17 cellular contexts compared by ENCODE assay signal in genomic region chr6:156659317-156660198, GRCh38.
DNase-seq lines count a peak whose midpoint lies in the region; ATAC-seq and TF ChIP-seq lines count a peak whose summit lies in the region.
"Had no signal": no experiment of that assay in that cellular context is flagged by ENCODE, and none has a peak within 500 bp of the region (broad histone marks: within the 10 kb centered on the region; RNA-seq: fewer than 3 reads in every experiment).

No MANE protein-coding gene starts in this region.

- ATAC-seq in GM21717 (IDR thresholded peaks at IDR 0.05; ENCODE audit: unreplicated experiment) (peak; percentile 54), foreskin keratinocyte (no peak), HG02840 (IDR thresholded peaks at IDR 0.05; ENCODE audit: low FRiP score, unreplicated experiment) (no peak)
- ATAC-seq: activated CD8-positive, alpha-beta T cell treated with anti-CD3 and anti-CD28 coated beads for 36 hours; left lobe of liver had no signal

- H3K4me1 ChIP-seq in OCI-LY3 (ENCODE audit: low read length) = peaks cover 10% of the 10 kb centered on the region
- H3K4me1 ChIP-seq in foreskin keratinocyte = no peaks in the 10 kb centered on the region

- H3K4me2 ChIP-seq in OCI-LY3 (ENCODE audit: low read length) = peak overlapping the region; percentile 44
- H3K4me2 ChIP-seq: PC-9 had no signal

- TF ChIP-seq CTCF in GM12865 (IDR thresholded peaks at IDR 0.05; ENCODE audit: insufficient read depth, low read depth, low read length, missing control alignments) (no peak), OCI-LY3 (IDR thresholded peaks at IDR 0.05; ENCODE audit: low read depth, low read length) (peak; percentile 17; the same call in 1 of the 2 replicates), fibroblast of pulmonary artery (IDR thresholded peaks at IDR 0.05; ENCODE audit: low read length, missing control alignments) (peak; percentile 5), foreskin keratinocyte (conservative IDR thresholded peaks at IDR 0.05) (no peak), MCF 10A (IDR thresholded peaks at IDR 0.05; ENCODE audit: unreplicated experiment) (no peak)

- no peaks in the 10 kb centered on the region for H3K27me3 ChIP-seq in OCI-LY3 (ENCODE audit: low read depth, low read length)
- H3K27me3 ChIP-seq in foreskin keratinocyte = peaks cover 4% of the 10 kb centered on the region
- H3K27me3 ChIP-seq: sigmoid colon had no signal

- no peaks in the 10 kb centered on the region for H3K9me3 Mint-ChIP-seq in MCF 10A (ENCODE audit: unreplicated experiment)
- H3K9me3 Mint-ChIP-seq: activated CD8-positive, alpha-beta T cell treated with anti-CD3 and anti-CD28 coated beads for 36 hours; activated T-helper 2 cell treated with anti-CD3 and anti-CD28 coated beads, Interferon-gamma antibody, Interleukin-2, Interleukin-4, amounts not matched to agents 10 μg/mL and 5 μg/mL and 100 μg/mL, durations not matched to agents 14 hours and 24 hours and 36 hours had no signal

- H3K9ac ChIP-seq in OCI-LY3 (ENCODE audit: low read length) = no peak overlapping the region

- no peaks in the 10 kb centered on the region for H3K27me3 Mint-ChIP-seq in MCF 10A (ENCODE audit: insufficient read depth, unreplicated experiment)
- H3K27me3 Mint-ChIP-seq: activated CD8-positive, alpha-beta T cell treated with anti-CD3 and anti-CD28 coated beads for 36 hours had no signal

- no peaks in the 10 kb centered on the region for H3K79me2 ChIP-seq in OCI-LY3 (ENCODE audit: low read length)

- peak overlapping the region; percentile 59; the same call in 1 of the 2 replicates for H2AFZ ChIP-seq in OCI-LY3 (ENCODE audit: low read depth, low read length)
- H2AFZ ChIP-seq: PC-9 had no signal

- no peaks in the 10 kb centered on the region for H3K36me3 ChIP-seq in OCI-LY3 (replicated peaks; ENCODE audit: low read depth, low read length)
- H3K36me3 ChIP-seq: sigmoid colon, tibial artery had no signal

- CTCF ChIA-PET in MCF 10A (lab: Yijun Ruan, JAX) = interaction anchor here (0.6 to 1.1 kb wide), 3 partner anchors 21 to 1130 kb away, joined by 3 read pairs; no protein-coding TSS in a partner anchor

- H3K4me3 ChIP-seq in GM12865 (ENCODE audit: low read depth, low read length) (no peak overlapping the region), OCI-LY3 (ENCODE audit: low read length) (no peak overlapping the region), fibroblast of pulmonary artery (replicated peaks; ENCODE audit: low read depth, low read length) (no peak overlapping the region)
- H3K4me3 ChIP-seq: PC-9, sigmoid colon, tibial artery had no signal

- peak; percentile 43 for DNase-seq in GM12865 (ENCODE audit: low read depth)
- no peak for DNase-seq in fibroblast of pulmonary artery (ENCODE audit: low read depth)
- no peak for DNase-seq in foreskin keratinocyte
- DNase-seq in MCF 10A (ENCODE audit: unreplicated experiment) = no peak
- DNase-seq in NCI-H446 treated with DMSO at 0.1 percent for 48 hours (lab: John Stamatoyannopoulos, UW) = no peak
- DNase-seq: activated CD8-positive, alpha-beta T cell treated with anti-CD3 and anti-CD28 coated beads for 36 hours; AML-193; NCI-H1694; PC-9; sigmoid colon; stimulated activated CD4-positive, alpha-beta T cell treated with anti-CD3 and anti-CD28 coated beads, Interleukin-4, amount 100 ng/mL, for 4 hours; tibial artery had no signal

- H3K4me3 Mint-ChIP-seq in MCF 10A (ENCODE audit: unreplicated experiment) = no peak overlapping the region
- H3K4me3 Mint-ChIP-seq: activated CD8-positive, alpha-beta T cell treated with anti-CD3 and anti-CD28 coated beads for 36 hours had no signal

- H4K20me1 ChIP-seq in OCI-LY3 (ENCODE audit: insufficient read depth, low read length) = no peaks in the 10 kb centered on the region

- intact Hi-C loops in MCF 10A (cut with micrococcal nuclease) = no loop called here

- no TSS peak for BruUV-seq in MCF 10A (replicated peaks; lab: Mats Ljungman, UMichigan)

- H3K27ac Mint-ChIP-seq in MCF 10A (ENCODE audit: low read depth, unreplicated experiment) = no peak overlapping the region
- H3K27ac Mint-ChIP-seq: activated CD8-positive, alpha-beta T cell treated with anti-CD3 and anti-CD28 coated beads for 36 hours; activated T-helper 2 cell treated with anti-CD3 and anti-CD28 coated beads, Interferon-gamma antibody, Interleukin-2, Interleukin-4, amounts not matched to agents 10 μg/mL and 5 μg/mL and 100 μg/mL, durations not matched to agents 14 hours and 24 hours and 36 hours had no signal

- no peaks in the 10 kb centered on the region for H3K4me1 Mint-ChIP-seq in MCF 10A (ENCODE audit: insufficient read depth, unreplicated experiment)

- H3K27ac ChIP-seq in OCI-LY3 (ENCODE audit: low read length) = no peak overlapping the region
- H3K27ac ChIP-seq in foreskin keratinocyte = no peak overlapping the region
- H3K27ac ChIP-seq: PC-9 had no signal

- POLR2A ChIA-PET in MCF 10A (lab: Yijun Ruan, JAX) = interaction anchor here (0.6 to 1.1 kb wide), 2 partner anchors 115 to 1103 kb away, joined by 3 read pairs; no protein-coding TSS in a partner anchor

- no peaks in the 10 kb centered on the region for H3K9me3 ChIP-seq in OCI-LY3 (ENCODE audit: insufficient read depth, low read length)
- H3K9me3 ChIP-seq: sigmoid colon, tibial artery had no signal

- no peaks in the 10 kb centered on the region for H3K36me3 Mint-ChIP-seq in MCF 10A (ENCODE audit: insufficient read depth, unreplicated experiment)

Comparison
In these comparisons a context has a peak if more than half of its experiments do, and no peak if none do; other contexts are left out.
1. CTCF ChIP-seq: peak in OCI-LY3 (single experiment) and fibroblast of pulmonary artery (single experiment); none in GM12865 (single experiment), foreskin keratinocyte (single experiment) and MCF 10A (single experiment).